ENCODE assay signal across 12 cellular contexts in the genomic region with DNA sequence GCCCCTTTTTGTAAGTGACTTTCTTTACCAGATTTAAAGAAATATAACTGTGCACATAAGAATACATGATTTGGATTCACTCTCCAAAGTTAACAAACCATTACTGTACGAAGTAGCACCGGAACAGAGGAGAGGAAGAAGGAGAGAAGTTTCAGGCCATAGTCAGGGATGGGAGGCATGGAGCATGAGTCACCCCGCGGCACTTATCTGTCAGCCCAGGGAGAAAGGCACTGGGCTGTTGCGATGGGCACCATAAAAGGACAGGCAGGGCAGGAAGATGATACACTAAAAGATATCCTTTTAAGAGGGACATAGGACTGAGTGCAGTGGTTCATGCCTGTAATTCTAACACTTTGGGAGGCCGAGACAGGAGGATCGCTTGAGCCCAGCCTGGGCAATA. TPM values are rescaled to one million over a fixed set of nuclear protein-coding genes. Genes with fewer than 3 reads are reported as not detected.
DNase-seq lines count a peak whose midpoint lies in the region; ATAC-seq and TF ChIP-seq lines count a peak whose summit lies in the region.
"Had no signal": no experiment of that assay in that cellular context is flagged by ENCODE, and none has a peak within 500 bp of the region (broad histone marks: within the 10 kb centered on the region; RNA-seq: fewer than 3 reads in every experiment).

No MANE protein-coding gene starts in this region.

- intact Hi-C loops in Right ventricle myocardium inferior (cut with DNase I) (no loop called here), cardiac septum (cut with DNase I) (loop anchor here (1.0 to 5.0 kb wide), 3 partner anchors 42 to 770 kb away; no protein-coding TSS in a partner anchor), uterus (cut with DNase I; ENCODE audit: low total_unique reads) (no loop called here), CD14-positive monocyte (cut with micrococcal nuclease) (loop anchor here (5.0 kb wide), 1 partner anchor 110 kb away; no protein-coding TSS in a partner anchor)

- H3K27me3 ChIP-seq in brain microvascular endothelial cell (replicated peaks) (no peaks in the 10 kb centered on the region), uterus (no peaks in the 10 kb centered on the region), upper lobe of left lung (no peaks in the 10 kb centered on the region)

- peak; percentile 41 for ATAC-seq in Right ventricle myocardium inferior
- no peak for ATAC-seq in upper lobe of left lung (ENCODE audit: low FRiP score in 2 of 2)
- ATAC-seq in GM18868 (IDR thresholded peaks at IDR 0.05; ENCODE audit: unreplicated experiment) = no peak

- H3K36me3 ChIP-seq in brain microvascular endothelial cell (replicated peaks) (peaks cover 3% of the 10 kb centered on the region), uterus (no peaks in the 10 kb centered on the region), upper lobe of left lung (peaks cover 0 to 6% (median 2%) of the 10 kb centered on the region in 4 donors)

- H3K4me3 Mint-ChIP-seq in CD14-positive monocyte = no peak overlapping the region
- H3K4me3 Mint-ChIP-seq: activated naive CD8-positive, alpha-beta T cell treated with anti-CD3 and anti-CD28 coated beads, Interleukin-2, amount 50 U/mL, for 24 hours; nephron progenitor cell had no signal

- no peak overlapping the region for H3K27ac ChIP-seq in brain microvascular endothelial cell
- peak overlapping the region; percentile 68 to 69 for H3K27ac ChIP-seq in uterus
- no peak overlapping the region for H3K27ac ChIP-seq in upper lobe of left lung

- in situ Hi-C loops in brain microvascular endothelial cell (cut with HindIII; ENCODE audit: low pct_ligation_motif_present, low sequenced_read_pairs) = loop anchor here (25.0 kb wide), 1 partner anchor 100 kb away; the partner anchor contains the start of gene SYNM

- H3K36me3 Mint-ChIP-seq in CD14-positive monocyte = peaks cover 0 to under 1% of the 10 kb centered on the region in 2 donors

- DNase-seq in Right ventricle myocardium inferior (ENCODE audit: missing footprints) (no peak), cardiac septum (ENCODE audit: low spot score) (no peak), brain microvascular endothelial cell (peak; percentile 66), iris pigment epithelial cell (ENCODE audit: low read depth) (peak; percentile 53), uterus (peak; percentile 49 to 63), CD14-positive monocyte (ENCODE audit: low spot score) (no peak), upper lobe of left lung (no peak)
- DNase-seq: activated CD8-positive, alpha-beta memory T cell treated with anti-CD3 and anti-CD28 coated beads for 24 hours; activated naive CD8-positive, alpha-beta T cell treated with anti-CD3 and anti-CD28 coated beads, Interleukin-2, amount 50 U/mL, for 24 hours; H7; nephron progenitor cell had no signal

- H3K4me1 Mint-ChIP-seq in CD14-positive monocyte = no peaks in the 10 kb centered on the region
- H3K4me1 Mint-ChIP-seq: activated naive CD8-positive, alpha-beta T cell treated with anti-CD3 and anti-CD28 coated beads, Interleukin-2, amount 50 U/mL, for 24 hours had no signal

- H3K9me3 ChIP-seq in uterus (no peaks in the 10 kb centered on the region), upper lobe of left lung (no peaks in the 10 kb centered on the region)

- TF ChIP-seq CTCF in brain microvascular endothelial cell (IDR thresholded peaks at IDR 0.05; ENCODE audit: low read depth, low read length, missing control alignments) = no peak
- no peak for TF ChIP-seq CTCF in uterus (IDR thresholded peaks at IDR 0.05)
- no peak for TF ChIP-seq CTCF in CD14-positive monocyte (IDR thresholded peaks at IDR 0.05)
- no peak for TF ChIP-seq CTCF in upper lobe of left lung (IDR thresholded peaks at IDR 0.05)

- TF ChIP-seq EP300 in upper lobe of left lung (IDR thresholded peaks at IDR 0.05) = no peak

- H3K27me3 Mint-ChIP-seq in CD14-positive monocyte (ENCODE audit: low read depth in 3 of 3) = peaks cover 0 to 2% (median 1%) of the 10 kb centered on the region in 3 donors
- H3K27me3 Mint-ChIP-seq: activated naive CD8-positive, alpha-beta T cell treated with anti-CD3 and anti-CD28 coated beads, Interleukin-2, amount 50 U/mL, for 24 hours had no signal

- WGBS in upper lobe of left lung, 2 donors = 85 to 92% methylated on average over 7 of the region's 7 CpGs

- H3K4me1 ChIP-seq in uterus (no peaks in the 10 kb centered on the region), upper lobe of left lung (peaks cover 0 to 13% (median 2%) of the 10 kb centered on the region in 4 donors)

- H3K4me3 ChIP-seq in brain microvascular endothelial cell (ENCODE audit: low read depth, low read length) (no peak overlapping the region), uterus (no peak overlapping the region), upper lobe of left lung (no peak overlapping the region)

- TF ChIP-seq POLR2A in uterus (IDR thresholded peaks at IDR 0.05) = no peak
- TF ChIP-seq POLR2A in upper lobe of left lung (IDR thresholded peaks at IDR 0.05) = no peak

- no peak overlapping the region for H3K27ac Mint-ChIP-seq in CD14-positive monocyte
- H3K27ac Mint-ChIP-seq: activated naive CD8-positive, alpha-beta T cell treated with anti-CD3 and anti-CD28 coated beads, Interleukin-2, amount 50 U/mL, for 24 hours had no signal

- no peaks in the 10 kb centered on the region for H3K9me3 Mint-ChIP-seq in CD14-positive monocyte
- H3K9me3 Mint-ChIP-seq: activated naive CD8-positive, alpha-beta T cell treated with anti-CD3 and anti-CD28 coated beads, Interleukin-2, amount 50 U/mL, for 24 hours; nephron progenitor cell had no signal

RNA-seq across cellular contexts. Expression of gene TTC23, which starts 37.0 kb away (rescaled TPM):
- total RNA-seq in Right ventricle myocardium inferior (13.0 TPM), cardiac septum (13.5 TPM), uterus (10 to 100 TPM in 3 of 4 donors, 1 to 10 TPM in 1; 10.0 to 54.1 (median 31.0) TPM), upper lobe of left lung (10 to 100 TPM in 5 of 6 donors, 1 to 10 TPM in 1; 6.2 to 28.0 (median 15.3) TPM)
- under 1 TPM in 1 of 2 donors, not detected in 1; 0.51 TPM for polyA plus RNA-seq in CD14-positive monocyte

RNA-seq across cellular contexts. Expression of gene LRRC28, which starts 38.9 kb away (rescaled TPM):
- total RNA-seq in Right ventricle myocardium inferior (18.7 TPM), cardiac septum (20.9 TPM), uterus (10 to 100 TPM; 28.8 to 50.3 (median 35.5) TPM), upper lobe of left lung (10 to 100 TPM; 15.6 to 70.2 (median 20.1) TPM)
- polyA plus RNA-seq in CD14-positive monocyte = 10 to 100 TPM; 19.8 to 25.3 TPM

Comparison
In these comparisons a context has a peak if more than half of its experiments do, and no peak if none do; other contexts are left out.
1. intact Hi-C loops: an anchor here in cardiac septum (1.0 to 5.0 kb wide) and CD14-positive monocyte (5.0 kb wide); none called in Right ventricle myocardium inferior and uterus.
2. DNase-seq: peak in brain microvascular endothelial cell (single experiment), iris pigment epithelial cell (single experiment) and uterus (2 of 2); none in Right ventricle myocardium inferior (single experiment), cardiac septum (single experiment), CD14-positive monocyte (single experiment) and upper lobe of left lung (0 of 2).
3. H3K27ac ChIP-seq: peak in uterus (2 of 2); none in brain microvascular endothelial cell (single experiment) and upper lobe of left lung (0 of 4).